20 cellular contexts compared by ENCODE assay signal in the genomic region with DNA sequence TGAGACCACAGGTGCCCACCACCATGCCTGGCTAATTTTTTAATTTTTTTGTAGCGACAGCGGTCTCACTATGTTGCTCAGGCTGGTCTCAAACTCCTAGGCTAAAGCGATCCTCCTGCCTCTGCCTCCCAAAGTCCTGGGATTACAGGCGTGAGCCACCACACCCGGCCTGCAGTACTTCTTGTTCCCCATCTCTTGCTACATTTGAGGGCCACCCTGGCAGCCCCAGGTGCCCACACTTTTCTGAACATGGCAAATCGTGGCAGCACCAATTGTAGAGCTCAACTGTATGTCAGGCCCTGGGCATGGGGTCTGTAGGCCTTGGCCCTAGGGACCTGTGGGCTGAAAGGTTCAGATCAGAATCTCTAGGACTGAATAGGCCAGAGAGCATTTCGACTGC. TPM values are rescaled to one million over a fixed set of nuclear protein-coding genes. Genes with fewer than 3 reads are reported as not detected.
DNase-seq lines count a peak whose midpoint lies in the region; ATAC-seq and TF ChIP-seq lines count a peak whose summit lies in the region.
"Had no signal": no experiment of that assay in that cellular context is flagged by ENCODE, and none has a peak within 500 bp of the region (broad histone marks: within the 10 kb centered on the region; RNA-seq: fewer than 3 reads in every experiment).

No MANE protein-coding gene starts in this region.

- H3K36me3 ChIP-seq in ascending aorta: peaks cover 87 to 94% of the 10 kb centered on the region in 2 donors
- H3K36me3 ChIP-seq in thoracic aorta: peaks cover 86% of the 10 kb centered on the region

- peaks cover 1 to 9% (median 6%) of the 10 kb centered on the region in 7 donors for H3K9me3 Mint-ChIP-seq in CD14-positive monocyte
- H3K9me3 Mint-ChIP-seq: CD8-positive, alpha-beta memory T cell had no signal

- no peaks in the 10 kb centered on the region for H3K36me3 Mint-ChIP-seq in CD14-positive monocyte
- H3K36me3 Mint-ChIP-seq: CD8-positive, alpha-beta memory T cell had no signal

- TF ChIP-seq CTCF in CD14-positive monocyte (IDR thresholded peaks at IDR 0.05): no peak
- TF ChIP-seq CTCF in ascending aorta (IDR thresholded peaks at IDR 0.05): no peak
- TF ChIP-seq CTCF in thoracic aorta (IDR thresholded peaks at IDR 0.05): no peak

- peak overlapping the region in 5 of 7 donors; percentile 24 to 68 (median 57) for H3K27ac Mint-ChIP-seq in CD14-positive monocyte

- H3K4me3 ChIP-seq in ascending aorta (no peak overlapping the region), thoracic aorta (no peak overlapping the region)

- ATAC-seq in thoracic aorta (ENCODE audit: insufficient number of reproducible peaks, low FRiP score, low read depth): no peak
- no peak for ATAC-seq in left colon
- no peak for ATAC-seq in HG02973 (IDR thresholded peaks at IDR 0.05; ENCODE audit: unreplicated experiment)
- no peak for ATAC-seq in GM21381 (IDR thresholded peaks at IDR 0.05; ENCODE audit: unreplicated experiment)
- ATAC-seq: Right ventricle myocardium inferior had no signal

- intact Hi-C loops in CD14-positive monocyte (cut with micrococcal nuclease): no loop called here
- intact Hi-C loops in ascending aorta (cut with DNase I): no loop called here
- intact Hi-C loops in left colon (cut with DNase I, micrococcal nuclease): no loop called here

- H3K27me3 ChIP-seq in ascending aorta (no peaks in the 10 kb centered on the region), thoracic aorta (replicated peaks; ENCODE audit: insufficient read depth) (no peaks in the 10 kb centered on the region)

- H3K9me3 ChIP-seq in ascending aorta: no peaks in the 10 kb centered on the region
- H3K9me3 ChIP-seq in thoracic aorta: no peaks in the 10 kb centered on the region

- H3K4me3 Mint-ChIP-seq in CD14-positive monocyte: no peak overlapping the region
- H3K4me3 Mint-ChIP-seq: CD8-positive, alpha-beta memory T cell had no signal

- H3K27ac ChIP-seq in ascending aorta: peak overlapping the region; percentile 65 to 81
- peak overlapping the region; percentile 66 to 82 for H3K27ac ChIP-seq in thoracic aorta

- DNase-seq in CD14-positive monocyte (ENCODE audit: low spot score) (no peak), ascending aorta (ENCODE audit: low spot score in 2 of 2) (peak in 1 of 2 donors; percentile 59), iPS-NIHi11 (ENCODE audit: low spot score) (peak; percentile 1), thoracic aorta (ENCODE audit: low spot score) (no peak), left colon (no peak)
- DNase-seq: 8988T; C1 segment of cervical spinal cord; CD8-positive, alpha-beta memory T cell; DMS53; GF-D8; Kasumi-1; NCI-H1417; NCI-H1694 treated with DMSO at 0.1 percent for 48 hours; NCI-H446 treated with DMSO at 0.1 percent for 48 hours; NCI-H526 treated with DMSO at 0.1 percent for 48 hours; OCI-M1 had no signal

- H3K4me1 Mint-ChIP-seq in CD14-positive monocyte: peaks cover 15% of the 10 kb centered on the region

- peaks cover 5 to 34% of the 10 kb centered on the region in 2 donors for H3K4me1 ChIP-seq in ascending aorta
- H3K4me1 ChIP-seq in thoracic aorta (ENCODE audit: control insufficient read depth in 1 of 2, low read depth in 2 of 2): peaks cover 14 to 77% of the 10 kb centered on the region in 2 donors

- H3K27me3 Mint-ChIP-seq in CD14-positive monocyte (ENCODE audit: low read depth in 3 of 3): peaks cover 0 to 7% (median 4%) of the 10 kb centered on the region in 3 donors

RNA-seq across cellular contexts. Expression of a gene that starts 25.1 kb away (rescaled TPM):
- 10 to 100 TPM; 12.6 to 13.9 TPM for polyA plus RNA-seq in CD14-positive monocyte
- 30.0 TPM for total RNA-seq in ascending aorta
- total RNA-seq in thoracic aorta: 10 to 100 TPM; 19.7 to 19.9 TPM
- total RNA-seq in left colon: 10 to 100 TPM; 12.2 to 14.3 TPM

RNA-seq across cellular contexts. Expression of a gene that starts 30.5 kb away (rescaled TPM):
- polyA plus RNA-seq in CD14-positive monocyte: not detected
- total RNA-seq in ascending aorta (395 TPM), thoracic aorta (1,000 to 10,000 TPM; 1,484 to 3,836 TPM), left colon (10 to 100 TPM; 10.3 to 15.0 TPM)
- total RNA-seq: CD8-positive, alpha-beta memory T cell; MCF 10A had no signal
- polyA plus RNA-seq: CD8-positive, alpha-beta memory T cell had no signal

Comparison
In these comparisons a context has a peak if more than half of its experiments do, and no peak if none do; other contexts are left out.
1. RNA of a gene that starts 30.5 kb away (total RNA-seq): 1,484 to 3,836 TPM in thoracic aorta and 395 TPM in ascending aorta (single experiment); 10.3 to 15.0 TPM in left colon; every median in the first group is over 10 times any median in the second.